14 cellular contexts compared by ENCODE assay signal in the genomic region with DNA sequence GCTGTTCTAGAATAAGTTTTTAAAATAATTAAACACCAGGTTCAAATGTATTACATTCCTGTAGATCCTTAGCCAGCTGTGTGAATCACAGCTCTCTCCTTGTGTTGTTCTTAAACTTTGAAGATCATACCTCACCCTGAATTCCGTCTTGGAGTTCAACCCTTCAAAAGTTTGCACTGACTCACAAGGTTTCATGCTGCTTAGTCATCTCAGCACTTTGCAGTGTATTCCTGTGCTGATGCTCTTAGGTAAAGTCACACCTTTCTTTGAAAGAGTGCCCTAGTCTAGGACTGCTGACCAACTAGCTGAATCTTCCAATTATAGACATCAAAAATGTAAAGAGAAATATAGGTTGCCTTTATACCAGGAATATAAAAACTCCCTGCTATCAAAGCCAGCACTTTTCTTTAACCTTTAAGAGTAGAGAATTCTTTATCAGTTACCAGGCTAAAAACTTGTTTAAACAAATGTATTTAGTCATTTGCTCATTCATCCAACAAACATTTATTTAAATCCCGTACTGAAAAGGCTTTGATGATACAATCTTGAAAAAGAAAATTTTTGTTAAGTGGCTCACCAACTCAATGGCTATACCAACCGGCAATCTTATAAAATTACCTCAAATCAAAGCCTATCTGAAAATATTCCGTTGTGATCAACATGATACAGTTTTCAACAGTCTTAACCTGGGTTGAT.
DNase-seq lines count a peak whose midpoint lies in the region; ATAC-seq, FAIRE-seq and TF ChIP-seq lines count a peak whose summit lies in the region.
"Had no signal": no experiment of that assay in that cellular context is flagged by ENCODE, and none has a peak within 500 bp of the region (broad histone marks: within the 10 kb centered on the region; RNA-seq: fewer than 3 reads in every experiment).

No MANE protein-coding gene starts in this region.

- RAD21 ChIA-PET in HCT116 (lab: Charles Lee; ENCODE audit: low non-redundant PET in 1 of 2, low total read pairs in 2 of 2, uncharacterized antibody in 2 of 2, unreplicated experiment in 2 of 2) = no interaction called here

- H3K4me3 Mint-ChIP-seq in astrocyte (ENCODE audit: unreplicated experiment) = no peak overlapping the region
- H3K4me3 Mint-ChIP-seq: activated naive CD8-positive, alpha-beta T cell; CD4-positive, CD25-positive, alpha-beta regulatory T cell had no signal

- no peak for FAIRE-seq in A549 (lab: Jason Lieb, UNC)
- FAIRE-seq in astrocyte (lab: Jason Lieb, UNC) = peak; percentile 99
- peak; percentile 99 for FAIRE-seq in keratinocyte (lab: Jason Lieb, UNC)

- CTCF ChIA-PET in A549 (lab: Yijun Ruan, JAX) = interaction anchor here (1.3 kb wide), 1 partner anchor 37 kb away, joined by 4 read pairs; no protein-coding TSS in a partner anchor
- CTCF ChIA-PET in HCT116 (lab: Charles Lee) = interaction anchor here (1.0 kb wide), 1 partner anchor 318 kb away, joined by 3 read pairs; no protein-coding TSS in a partner anchor

- DNase-seq in A549 (ENCODE audit: low read depth in 1 of 2, low spot score in 1 of 2) = peak; percentile 66 to 83
- DNase-seq in HCT116 (ENCODE audit: low read depth, low spot score) = peak; percentile 95
- peak; percentile 98 for DNase-seq in astrocyte (ENCODE audit: low read depth)
- peak; percentile 88 for DNase-seq in keratinocyte (ENCODE audit: low read depth, low spot score)
- no peak for DNase-seq in sigmoid colon
- DNase-seq in Ammon's horn (ENCODE audit: low spot score) = no peak
- no peak for DNase-seq in effector CD4-positive, alpha-beta T cell
- DNase-seq: CD4-positive, CD25-positive, alpha-beta regulatory T cell; foreskin melanocyte; NCI-H1694 treated with DMSO at 0.1 percent for 48 hours; SHP77 had no signal

- H3K4me3 ChIP-seq in A549 (no peak overlapping the region), HCT116 (replicated peaks in 1 of 2; ENCODE audit: low read depth in 1 of 2, low read length in 2 of 2) (peak overlapping the region in 1 of 2 experiments; percentile 2; a peak in 1 of 4 replicates), astrocyte (ENCODE audit: insufficient read depth, low read depth, low read length) (no peak overlapping the region), keratinocyte (ENCODE audit: control insufficient read depth in 2 of 3, extremely low read depth in 1 of 3, insufficient read depth in 2 of 3, low read depth in 1 of 3, low read length in 3 of 3) (peak overlapping the region in 1 of 3 experiments; percentile 16), sigmoid colon (no peak overlapping the region)
- H3K4me3 ChIP-seq: HAP-1 had no signal

- H2AFZ ChIP-seq in HCT116 (ENCODE audit: low read depth, low read length, poor library complexity, severe bottlenecking) (no peak overlapping the region), astrocyte (ENCODE audit: low read depth, low read length) (no peak overlapping the region), keratinocyte (ENCODE audit: control insufficient read depth, low read length) (no peak overlapping the region)

- H3K9me3 ChIP-seq in A549 = no peaks in the 10 kb centered on the region
- no peaks in the 10 kb centered on the region for H3K9me3 ChIP-seq in HCT116 (ENCODE audit: control insufficient read depth in 1 of 2, insufficient read depth in 1 of 2, low read depth in 1 of 2, low read length in 2 of 2)
- H3K9me3 ChIP-seq in astrocyte (ENCODE audit: insufficient read depth, low read depth, low read length) = no peaks in the 10 kb centered on the region
- H3K9me3 ChIP-seq in keratinocyte (ENCODE audit: control insufficient read depth, low read depth, low read length) = no peaks in the 10 kb centered on the region
- H3K9me3 ChIP-seq in sigmoid colon = no peaks in the 10 kb centered on the region
- H3K9me3 ChIP-seq: HAP-1 had no signal

- peaks cover 13% of the 10 kb centered on the region for H3K4me1 Mint-ChIP-seq in astrocyte (ENCODE audit: low read depth, unreplicated experiment)

- H4K20me1 ChIP-seq in HCT116 (ENCODE audit: insufficient read depth) = no peaks in the 10 kb centered on the region
- no peaks in the 10 kb centered on the region for H4K20me1 ChIP-seq in astrocyte (ENCODE audit: insufficient read depth, low read length)
- no peaks in the 10 kb centered on the region for H4K20me1 ChIP-seq in keratinocyte (ENCODE audit: control insufficient read depth, extremely low read depth, insufficient read depth, low read length)

- ATAC-seq in A549 (peak; percentile 99 to 100), HCT116 (peak; percentile 99), GM21723 (IDR thresholded peaks at IDR 0.05; ENCODE audit: unreplicated experiment) (no peak)

- H3K4me1 ChIP-seq in A549 = peaks cover 35% of the 10 kb centered on the region
- H3K4me1 ChIP-seq in HCT116 (ENCODE audit: control insufficient read depth in 1 of 2, insufficient read depth in 2 of 2, low read length in 2 of 2) = peaks cover 18 to 35% of the 10 kb centered on the region in 2 experiments
- H3K4me1 ChIP-seq in astrocyte (ENCODE audit: insufficient read depth, low read length) = peaks cover 19% of the 10 kb centered on the region
- peaks cover 32% of the 10 kb centered on the region for H3K4me1 ChIP-seq in keratinocyte (ENCODE audit: control insufficient read depth, extremely low read depth, insufficient read depth, low read length)
- H3K4me1 ChIP-seq in sigmoid colon = no peaks in the 10 kb centered on the region
- H3K4me1 ChIP-seq: HAP-1 had no signal

- 2% methylated on average over 4 of the region's 4 CpGs for WGBS in A549 (ENCODE audit: missing lambda C conversion rate)
- 90 to 91% methylated on average over 4 of the region's 4 CpGs for WGBS in sigmoid colon, 2 donors

- no peaks in the 10 kb centered on the region for H3K9me1 ChIP-seq in keratinocyte (ENCODE audit: control insufficient read depth, extremely low read depth, insufficient read depth, low read length)

- H3K36me3 Mint-ChIP-seq in astrocyte (ENCODE audit: low read depth, unreplicated experiment) = peaks cover 5% of the 10 kb centered on the region

- TF ChIP-seq RAD21 in A549 (conservative IDR thresholded peaks at IDR 0.05 in 1 of 2, IDR thresholded peaks at IDR 0.05 in 1 of 2) (no peak), HCT116 (IDR thresholded peaks at IDR 0.05; ENCODE audit: low read depth) (peak; percentile 22)

- dilution Hi-C loops in keratinocyte (cut with MboI; ENCODE audit: extremely low pct_ligation_motif_present, low sequenced_read_pairs) = no loop called here

- intact Hi-C loops in HCT116 (cut with micrococcal nuclease) (no loop called here), sigmoid colon (cut with DNase I) (no loop called here)

- TF ChIP-seq EP300 in A549 (IDR thresholded peaks at IDR 0.05) (peak in 1 of 2 experiments; percentile 28; a peak in 1 of 5 replicates), sigmoid colon (IDR thresholded peaks at IDR 0.05) (no peak)

- H3K9ac ChIP-seq in HCT116 (ENCODE audit: low read length) = peak overlapping the region; percentile 39
- peak overlapping the region; percentile 40 for H3K9ac ChIP-seq in astrocyte (ENCODE audit: low read length)
- peak overlapping the region; percentile 55 for H3K9ac ChIP-seq in keratinocyte (ENCODE audit: control insufficient read depth, extremely low read depth, insufficient read depth, low read length)

- H3K4me2 ChIP-seq in A549 = peak overlapping the region; percentile 52
- H3K4me2 ChIP-seq in HCT116 (ENCODE audit: low read length) = peak overlapping the region; percentile 59
- peak overlapping the region; percentile 68 for H3K4me2 ChIP-seq in astrocyte (ENCODE audit: low read length)
- H3K4me2 ChIP-seq in keratinocyte (ENCODE audit: control insufficient read depth, extremely low read depth, insufficient read depth, low read depth, low read length) = peak overlapping the region; percentile 34

- H3K9me2 ChIP-seq in HCT116 (ENCODE audit: insufficient read depth) = no peaks in the 10 kb centered on the region

- H3K27me3 Mint-ChIP-seq in astrocyte (ENCODE audit: low read depth, unreplicated experiment) = no peaks in the 10 kb centered on the region
- H3K27me3 Mint-ChIP-seq: activated naive CD8-positive, alpha-beta T cell; CD4-positive, CD25-positive, alpha-beta regulatory T cell had no signal

- POLR2A ChIA-PET in A549 (lab: Yijun Ruan, JAX) = interaction anchor here (1.1 kb wide), 1 partner anchor 170 kb away, joined by 5 read pairs; the partner anchor contains the start of gene RAP1GDS1
- POLR2A ChIA-PET in HCT116 (lab: Charles Lee) = no interaction called here

- H3K27ac ChIP-seq in A549 (peak overlapping the region; percentile 64 to 79), HCT116 (ENCODE audit: low read depth, low read length) (peak overlapping the region; percentile 78; the same call in 1 of the 2 replicates), astrocyte (ENCODE audit: low read depth, low read length) (peak overlapping the region; percentile 77), keratinocyte (ENCODE audit: control insufficient read depth, insufficient read depth, low read length) (peak overlapping the region; percentile 87), sigmoid colon (no peak overlapping the region)

- BruUV-seq in HCT116 (replicated peaks; lab: Mats Ljungman, UMichigan) = no TSS peak

- no peaks in the 10 kb centered on the region for H3K9me3 Mint-ChIP-seq in astrocyte (ENCODE audit: unreplicated experiment)

- TF ChIP-seq CTCF in A549 (IDR thresholded peaks at IDR 0.05) (no peak), HCT116 (IDR thresholded peaks at IDR 0.05 in 2 of 3, conservative IDR thresholded peaks at IDR 0.05 in 1 of 3; ENCODE audit: borderline replicate concordance in 1 of 3, insufficient read depth in 1 of 3, low read depth in 2 of 3, low read length in 2 of 3) (no peak), astrocyte (IDR thresholded peaks at IDR 0.05; ENCODE audit: insufficient read depth, low read depth, low read length) (no peak), keratinocyte (optimal IDR thresholded peaks at IDR 0.05 in 1 of 3, IDR thresholded peaks at IDR 0.05 in 1 of 3, conservative IDR thresholded peaks at IDR 0.05 in 1 of 3; ENCODE audit: extremely low read depth in 1 of 3, insufficient read depth in 2 of 3, low read length in 3 of 3) (no peak), sigmoid colon (IDR thresholded peaks at IDR 0.05) (no peak)

- no peak overlapping the region for H3K27ac Mint-ChIP-seq in astrocyte (ENCODE audit: unreplicated experiment)
- H3K27ac Mint-ChIP-seq: activated naive CD8-positive, alpha-beta T cell had no signal

- H3K36me3 ChIP-seq in HCT116 (ENCODE audit: control insufficient read depth in 1 of 2, insufficient read depth in 2 of 2, low read length in 2 of 2) (no peaks in the 10 kb centered on the region; a peak in 2 of 4 replicates), astrocyte (ENCODE audit: insufficient read depth, low read length) (peaks cover 11% of the 10 kb centered on the region), keratinocyte (ENCODE audit: control insufficient read depth in 2 of 2, extremely low read depth in 1 of 2, insufficient read depth in 2 of 2, low read length in 2 of 2) (peaks cover 3 to 5% of the 10 kb centered on the region in 2 experiments), sigmoid colon (peaks cover 0 to 15% (median 0%) of the 10 kb centered on the region in 4 donors)
- H3K36me3 ChIP-seq: HAP-1 had no signal

- H3K27me3 ChIP-seq in HCT116 (ENCODE audit: insufficient read depth, low read length) (no peaks in the 10 kb centered on the region), astrocyte (ENCODE audit: insufficient read depth, low read length) (no peaks in the 10 kb centered on the region), keratinocyte (ENCODE audit: control insufficient read depth, extremely low read depth, insufficient read depth, low read length) (no peaks in the 10 kb centered on the region), sigmoid colon (no peaks in the 10 kb centered on the region)

- H3K79me2 ChIP-seq in HCT116 (ENCODE audit: insufficient read depth, low read length) (no peaks in the 10 kb centered on the region), astrocyte (ENCODE audit: insufficient read depth, low read length) (no peaks in the 10 kb centered on the region), keratinocyte (ENCODE audit: control insufficient read depth, insufficient read depth, low read length) (no peaks in the 10 kb centered on the region)

- no peak for TF ChIP-seq POLR2A in A549 (IDR thresholded peaks at IDR 0.05; ENCODE audit: low read length)
- no peak for TF ChIP-seq POLR2A in HCT116 (IDR thresholded peaks at IDR 0.05; ENCODE audit: borderline replicate concordance, extremely low read depth, insufficient read depth, insufficient read length)
- no peak for TF ChIP-seq POLR2A in sigmoid colon (IDR thresholded peaks at IDR 0.05)

Comparison
In these comparisons a context has a peak if more than half of its experiments do, and no peak if none do; other contexts are left out.
1. DNase-seq: peak in A549 (2 of 2), HCT116 (single experiment), astrocyte (single experiment) and keratinocyte (single experiment); none in sigmoid colon (single experiment), Ammon's horn (single experiment) and effector CD4-positive, alpha-beta T cell (single experiment).
2. H3K27ac ChIP-seq: peak in A549 (2 of 2), HCT116 (single experiment), astrocyte (single experiment) and keratinocyte (single experiment); none in sigmoid colon (0 of 4).
3. Of the 6 proteins assayed by ChIP-seq in both A549 and HCT116: peak only in A549: none; only in HCT116: RAD21; in both: MAX; in neither: 3; mixed calls (peak in some experiments, not most) for 1.
4. Peak in every context shown above with its lines, with median percentiles within 50 percentile points of each other: H3K4me2 ChIP-seq and H3K9ac ChIP-seq.